In genomic region chr6:31096215-31096614, GRCh38 we compare ENCODE assay signal across 25 cellular contexts. TPM values are rescaled to one million over a fixed set of nuclear protein-coding genes. Genes with fewer than 3 reads are reported as not detected.
"Had no signal": no experiment of that assay in that cellular context is flagged by ENCODE, and none has a peak within 500 bp of the region (broad histone marks: within the 10 kb centered on the region; RNA-seq: fewer than 3 reads in every experiment).

No MANE protein-coding gene starts in this region.

- H3K36me3 Mint-ChIP-seq: naive B cell had no signal

- H3K4me3 ChIP-seq: esophagus muscularis mucosa, gastrocnemius medialis, heart right ventricle, right atrium auricular region, sigmoid colon, skin epidermis, tibial artery, upper lobe of left lung, vagina had no signal

- DNase-seq: effector memory CD8-positive, alpha-beta T cell; gastrocnemius medialis; heart right ventricle; hypothalamus; kidney glomerular epithelial cell; mesendoderm; naive B cell; nephron progenitor cell; sigmoid colon; stimulated activated naive CD4-positive, alpha-beta T cell treated with Interleukin-2 at 50 U/mL for 16 hours; tibial artery; upper lobe of left lung had no signal

- H3K27me3 ChIP-seq: esophagus muscularis mucosa, gastrocnemius medialis, heart right ventricle, neutrophil, right atrium auricular region, sigmoid colon, upper lobe of left lung, vagina had no signal

- H3K9me3 ChIP-seq: esophagus muscularis mucosa, gastrocnemius medialis, heart right ventricle, neutrophil, right atrium auricular region, sigmoid colon, tibial artery, upper lobe of left lung, vagina had no signal

- ATAC-seq: effector memory CD8-positive, alpha-beta T cell; gastrocnemius medialis; heart right ventricle had no signal

- H3K27ac ChIP-seq: epithelial cell of prostate, esophagus muscularis mucosa, gastrocnemius medialis, heart right ventricle, neutrophil, right atrium auricular region, sigmoid colon, skin epidermis, tibial artery, upper lobe of left lung, vagina had no signal

- H3K4me1 Mint-ChIP-seq: nephron progenitor cell had no signal

- H3K27ac Mint-ChIP-seq: dendritic cell treated with granulocyte-macrophage colony-stimulating factor and Interleukin-4, amounts not matched to agents 40 ng/mL and 50 ng/mL, for 4 days; nephron progenitor cell had no signal

- H3K4me1 ChIP-seq: sigmoid colon, tibial artery had no signal

- H3K9me3 Mint-ChIP-seq: dendritic cell treated with granulocyte-macrophage colony-stimulating factor and Interleukin-4, amounts not matched to agents 40 ng/mL and 50 ng/mL, for 4 days; effector memory CD8-positive, alpha-beta T cell; naive B cell; nephron progenitor cell had no signal

- H3K36me3 ChIP-seq: esophagus muscularis mucosa, gastrocnemius medialis, heart right ventricle, neutrophil, right atrium auricular region, sigmoid colon, tibial artery, upper lobe of left lung, vagina had no signal

- H3K4me3 Mint-ChIP-seq: dendritic cell treated with granulocyte-macrophage colony-stimulating factor and Interleukin-4, amounts not matched to agents 40 ng/mL and 50 ng/mL, for 4 days; effector memory CD8-positive, alpha-beta T cell; nephron progenitor cell had no signal

- H3K27me3 Mint-ChIP-seq: dendritic cell treated with granulocyte-macrophage colony-stimulating factor and Interleukin-4, amounts not matched to agents 40 ng/mL and 50 ng/mL, for 4 days; effector memory CD8-positive, alpha-beta T cell had no signal

RNA-seq across cellular contexts. Expression of gene C6orf15, which starts 16.2 kb away (rescaled TPM):
- total RNA-seq: esophagus muscularis mucosa, fibroblast of villous mesenchyme, gastrocnemius medialis, heart right ventricle, liver, lung microvascular endothelial cell, osteocyte, posterior vena cava, right atrium auricular region, sigmoid colon, temporal lobe, upper lobe of left lung, vagina had no signal

RNA-seq across cellular contexts. Expression of gene PSORS1C1, which starts 18.4 kb away (rescaled TPM):
- total RNA-seq: gastrocnemius medialis, temporal lobe had no signal

RNA-seq across cellular contexts. Expression of gene CDSN, which starts 24.0 kb away (rescaled TPM):
- total RNA-seq: esophagus muscularis mucosa, fibroblast of villous mesenchyme, gastrocnemius medialis, liver, lung microvascular endothelial cell, osteocyte, posterior vena cava, right atrium auricular region, sigmoid colon, temporal lobe, upper lobe of left lung had no signal

RNA-seq across cellular contexts. Expression of gene PSORS1C2, which starts 42.7 kb away (rescaled TPM):
- total RNA-seq: esophagus muscularis mucosa, fibroblast of villous mesenchyme, gastrocnemius medialis, heart right ventricle, liver, lung microvascular endothelial cell, osteocyte, posterior vena cava, right atrium auricular region, sigmoid colon, temporal lobe, upper lobe of left lung, vagina had no signal
